36 cellular contexts compared by ENCODE assay signal in the genomic region with DNA sequence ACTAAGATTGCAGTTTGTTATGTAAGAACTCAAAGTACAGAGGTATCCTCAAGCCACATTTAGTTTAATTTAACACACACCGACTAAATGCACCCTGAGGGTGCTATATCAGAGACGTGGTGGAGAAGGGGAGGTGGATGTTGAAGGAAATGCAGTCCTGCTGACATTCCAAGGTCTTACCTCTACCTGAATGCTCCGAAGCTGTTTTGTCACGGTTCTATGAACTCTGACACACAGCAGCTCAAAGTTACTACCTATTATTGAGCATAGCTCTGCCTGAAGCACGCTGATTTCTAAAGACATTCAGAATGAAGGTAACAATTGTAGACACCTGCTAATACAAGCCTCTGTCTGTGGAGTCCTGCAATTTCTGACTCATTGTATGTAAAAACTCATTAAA. TPM values are rescaled to one million over a fixed set of nuclear protein-coding genes. Genes with fewer than 3 reads are reported as not detected.
"Had no signal": no experiment of that assay in that cellular context is flagged by ENCODE, and none has a peak within 500 bp of the region (broad histone marks: within the 10 kb centered on the region; RNA-seq: fewer than 3 reads in every experiment).

No MANE protein-coding gene starts in this region.

- H3K9me3 ChIP-seq: adrenal gland, body of pancreas, breast epithelium had no signal

- H3K4me3 ChIP-seq: adrenal gland, body of pancreas, breast epithelium had no signal

- H3K4me1 ChIP-seq: breast epithelium had no signal

- H3K27ac ChIP-seq: adrenal gland, body of pancreas, brain microvascular endothelial cell, breast epithelium, WERI-Rb-1 had no signal

- H3K27me3 ChIP-seq: adrenal gland, body of pancreas, brain microvascular endothelial cell, breast epithelium had no signal

- H3K36me3 ChIP-seq: adrenal gland, breast epithelium had no signal

- DNase-seq: activated CD4-positive, alpha-beta memory T cell treated with anti-CD3 and anti-CD28 coated beads, Interleukin-2, amount 10 ng/mL, durations not matched to agents 7 days and 5 days; activated CD4-positive, alpha-beta T cell treated with anti-CD3 and anti-CD28 coated beads for 1 hour; activated CD4-positive, alpha-beta T cell treated with anti-CD3 and anti-CD28 coated beads for 36 hours; activated CD4-positive, alpha-beta T cell treated with anti-CD3 and anti-CD28 coated beads for 48 hours; activated CD4-positive, alpha-beta T cell treated with anti-CD3 and anti-CD28 coated beads, Interleukin-2, amount 10 ng/mL, durations not matched to agents 7 days and 5 days; activated CD4-positive, alpha-beta T cell treated with anti-CD3 and anti-CD28 coated beads, Interleukin-2, amount 50 U/mL, for 48 hours; activated CD4-positive, CD25-positive, alpha-beta regulatory T cell; activated CD8-positive, alpha-beta memory T cell treated with anti-CD3 and anti-CD28 coated beads for 24 hours; activated CD8-positive, alpha-beta memory T cell treated with anti-CD3 and anti-CD28 coated beads, Interleukin-2, amount 10 ng/mL, durations not matched to agents 7 days and 5 days; activated CD8-positive, alpha-beta memory T cell treated with anti-CD3 and anti-CD28 coated beads, Interleukin-2, amount 50 U/mL, for 48 hours; activated CD8-positive, alpha-beta T cell treated with anti-CD3 and anti-CD28 coated beads, Interleukin-2, amount 10 ng/mL, durations not matched to agents 7 days and 5 days; activated effector memory CD4-positive, alpha-beta T cell treated with Interleukin-2 at 50 U/mL for 16 hours; activated gamma-delta T cell; activated naive CD4-positive, alpha-beta T cell; activated naive CD4-positive, alpha-beta T cell treated with anti-CD3 and anti-CD28 coated beads for 36 hours; activated naive CD4-positive, alpha-beta T cell treated with anti-CD3 and anti-CD28 coated beads, Interleukin-2, amount 50 U/mL, for 16 hours; activated naive CD8-positive, alpha-beta T cell treated with anti-CD3 and anti-CD28 coated beads for 36 hours; activated T-cell treated with anti-CD3 and anti-CD28 coated beads, Interleukin-2, amount 50 U/mL, for 24 hours; activated T-cell treated with anti-CD3 and anti-CD28 coated beads, Interleukin-2, amount 50 U/mL, for 48 hours; adrenal gland; amniotic stem cell; aorta; body of pancreas; brain microvascular endothelial cell; central memory CD4-positive, alpha-beta T cell; SW 1271; T-helper 1 cell; T-helper 2 cell; T-helper 9 cell; WERI-Rb-1 had no signal

- ATAC-seq: activated CD4-positive, alpha-beta T cell treated with anti-CD3 and anti-CD28 coated beads for 36 hours; activated CD4-positive, CD25-positive, alpha-beta regulatory T cell treated with anti-CD3 and anti-CD28 coated beads, Interleukin-2, amount 50 U/mL, for 24 hours; activated CD8-positive, alpha-beta memory T cell treated with anti-CD3 and anti-CD28 coated beads, Interleukin-2, amount 10 ng/mL, durations not matched to agents 7 days and 5 days; activated CD8-positive, alpha-beta T cell treated with anti-CD3 and anti-CD28 coated beads, Interleukin-2, amount 10 ng/mL, durations not matched to agents 7 days and 5 days; activated naive CD4-positive, alpha-beta T cell treated with anti-CD3 and anti-CD28 coated beads, Interleukin-2, amount 50 U/mL, for 72 hours; body of pancreas; WTC11 had no signal

RNA-seq across cellular contexts. Expression of gene CC2D2A, which starts 6.7 kb away (rescaled TPM):
- total RNA-seq: activated CD4-positive, alpha-beta memory T cell treated with anti-CD3 and anti-CD28 coated beads, Interleukin-2, amount 10 ng/mL, durations not matched to agents 7 days and 5 days; activated CD4-positive, alpha-beta T cell treated with anti-CD3 and anti-CD28 coated beads for 36 hours; activated CD4-positive, alpha-beta T cell treated with anti-CD3 and anti-CD28 coated beads, Interleukin-2, amount 10 ng/mL, durations not matched to agents 7 days and 5 days; activated CD8-positive, alpha-beta memory T cell treated with anti-CD3 and anti-CD28 coated beads, Interleukin-2, amount 10 ng/mL, durations not matched to agents 7 days and 5 days; activated CD8-positive, alpha-beta T cell treated with anti-CD3 and anti-CD28 coated beads, Interleukin-2, amount 10 ng/mL, durations not matched to agents 7 days and 5 days; activated naive CD4-positive, alpha-beta T cell treated with anti-CD3 and anti-CD28 coated beads for 36 hours; activated naive CD4-positive, alpha-beta T cell treated with anti-CD3 and anti-CD28 coated beads, Interleukin-2, amount 50 U/mL, for 72 hours; activated naive CD8-positive, alpha-beta T cell treated with anti-CD3 and anti-CD28 coated beads for 36 hours; activated T-helper 2 cell treated with anti-CD3 and anti-CD28 coated beads, Interferon-gamma antibody, Interleukin-2, Interleukin-4, amounts not matched to agents 10 μg/mL and 5 μg/mL and 100 μg/mL, durations not matched to agents 14 hours and 24 hours and 36 hours had no signal

RNA-seq across cellular contexts. Expression of gene C1QTNF7, which starts 48.6 kb away (rescaled TPM):
- total RNA-seq: activated CD4-positive, alpha-beta memory T cell treated with anti-CD3 and anti-CD28 coated beads, Interleukin-2, amount 10 ng/mL, durations not matched to agents 7 days and 5 days; activated CD4-positive, alpha-beta T cell treated with anti-CD3 and anti-CD28 coated beads for 36 hours; activated CD4-positive, alpha-beta T cell treated with anti-CD3 and anti-CD28 coated beads, Interleukin-2, amount 10 ng/mL, durations not matched to agents 7 days and 5 days; activated CD8-positive, alpha-beta memory T cell treated with anti-CD3 and anti-CD28 coated beads, Interleukin-2, amount 10 ng/mL, durations not matched to agents 7 days and 5 days; activated CD8-positive, alpha-beta T cell treated with anti-CD3 and anti-CD28 coated beads, Interleukin-2, amount 10 ng/mL, durations not matched to agents 7 days and 5 days; activated naive CD4-positive, alpha-beta T cell treated with anti-CD3 and anti-CD28 coated beads for 36 hours; activated naive CD4-positive, alpha-beta T cell treated with anti-CD3 and anti-CD28 coated beads, Interleukin-2, amount 50 U/mL, for 72 hours; activated naive CD8-positive, alpha-beta T cell treated with anti-CD3 and anti-CD28 coated beads for 36 hours; activated T-helper 2 cell treated with anti-CD3 and anti-CD28 coated beads, Interferon-gamma antibody, Interleukin-2, Interleukin-4, amounts not matched to agents 10 μg/mL and 5 μg/mL and 100 μg/mL, durations not matched to agents 14 hours and 24 hours and 36 hours; astrocyte had no signal
